Comparison of ENCODE assay signal across 8 cellular contexts in the genomic region with DNA sequence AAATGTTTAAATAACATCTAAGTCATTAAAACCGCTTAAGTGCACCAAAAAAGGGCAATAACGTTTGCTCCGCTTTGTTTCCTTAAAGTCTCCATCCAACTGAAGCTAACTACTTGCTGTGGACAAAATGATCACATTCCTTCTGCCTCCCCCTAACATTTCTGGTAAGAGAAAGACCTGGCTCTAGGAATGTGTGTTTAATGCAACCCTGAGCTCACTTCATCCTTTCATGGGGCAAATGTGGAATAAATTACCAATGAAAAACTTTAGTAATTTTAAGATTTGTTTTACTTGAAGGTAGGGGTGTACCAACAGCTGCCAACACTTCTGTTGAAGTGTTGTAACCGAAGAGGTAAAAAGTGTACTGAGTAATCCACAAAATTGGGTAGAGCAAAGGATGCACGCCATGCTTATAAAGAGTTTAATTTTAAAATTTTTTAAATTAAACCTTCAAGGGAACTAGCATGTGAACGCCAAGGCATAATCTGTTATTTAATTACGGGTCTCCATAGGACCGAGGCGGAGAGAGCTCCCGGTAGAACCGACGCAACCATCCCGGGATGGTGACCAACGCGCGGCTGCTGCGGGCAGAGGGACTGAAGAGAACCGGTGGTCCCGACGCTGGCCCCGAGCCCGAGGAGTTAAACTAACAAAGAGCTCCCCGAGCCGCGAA. TPM values are rescaled to one million over a fixed set of nuclear protein-coding genes. Genes with fewer than 3 reads are reported as not detected.
A peak's percentile ranks its signal among the peaks of the same experiment; 100 is the strongest.
DNase-seq lines count a peak whose midpoint lies in the region; ATAC-seq and TF ChIP-seq lines count a peak whose summit lies in the region.

No MANE protein-coding gene starts in this region.

- H3K27ac ChIP-seq in right cardiac atrium (ENCODE audit: low read length), result peak overlapping the region; percentile 96

- H3K9me3 Mint-ChIP-seq in Calu3 (ENCODE audit: low read depth, unreplicated experiment), result no peaks in the 10 kb centered on the region
- no peaks in the 10 kb centered on the region for H3K9me3 Mint-ChIP-seq in HFFc6
- H3K9me3 Mint-ChIP-seq in activated CD8-positive, alpha-beta T cell treated with anti-CD3 and anti-CD28 coated beads for 36 hours, result no peaks in the 10 kb centered on the region

- BruUV-seq in Calu3 (replicated peaks; lab: Mats Ljungman, UMichigan), result TSS peak; percentile 37

- H3K27me3 ChIP-seq in right cardiac atrium (ENCODE audit: control insufficient read depth, insufficient read depth), result no peaks in the 10 kb centered on the region
- H3K27me3 ChIP-seq in skeletal muscle satellite cell (ENCODE audit: control insufficient read depth, insufficient read depth, low read length), result no peaks in the 10 kb centered on the region

- H3K4me3 Mint-ChIP-seq in Calu3 (ENCODE audit: low read depth, unreplicated experiment) (peak overlapping the region; percentile 86), HFFc6 (peak overlapping the region; percentile 95)
- peak overlapping the region; percentile 82 for H3K4me3 Mint-ChIP-seq in activated CD8-positive, alpha-beta T cell treated with anti-CD3 and anti-CD28 coated beads for 36 hours

- peak overlapping the region; percentile 97 for H3K9ac ChIP-seq in skeletal muscle satellite cell (ENCODE audit: low read depth, low read length)

- TF ChIP-seq CTCF in Calu3 (IDR thresholded peaks at IDR 0.05; ENCODE audit: unreplicated experiment) (no peak), HFFc6 (IDR thresholded peaks at IDR 0.05) (no peak), GM13977 (IDR thresholded peaks at IDR 0.05; ENCODE audit: extremely low read depth, insufficient read depth, missing control alignments) (no peak)
- TF ChIP-seq CTCF in activated CD8-positive, alpha-beta T cell treated with anti-CD3 and anti-CD28 coated beads for 36 hours (IDR thresholded peaks at IDR 0.05), result no peak

- DNase-seq in Calu3 (no peak), HFFc6 (no peak), right cardiac atrium (peak in 1 of 3 donors; percentile 75), NCI-H1092 (lab: John Stamatoyannopoulos, UW) (no peak), COR-L47 (lab: John Stamatoyannopoulos, UW) (no peak), GM13977 (ENCODE audit: low spot score) (no peak)
- no peak for DNase-seq in activated CD8-positive, alpha-beta T cell treated with anti-CD3 and anti-CD28 coated beads for 36 hours

- intact Hi-C loops in Calu3 (cut with micrococcal nuclease; ENCODE audit: unreplicated experiment), result loop anchor here (2.0 kb wide), 1 partner anchor 125 kb away; no protein-coding TSS in a partner anchor
- intact Hi-C loops in activated CD8-positive, alpha-beta T cell treated with anti-CD3 and anti-CD28 coated beads for 36 hours (cut with micrococcal nuclease), result loop anchor here (2.0 to 5.0 kb wide), 3 partner anchors 51 to 121 kb away; partner anchors contain the start of gene GALM
- intact Hi-C loops in right cardiac atrium (cut with DNase I), result loop anchor here in 3 of 4 donors (5.0 kb wide), 2 partner anchors 66 to 121 kb away; partner anchors contain the start of gene GALM (in 1 of the 3)

- POLR2A ChIA-PET in activated CD8-positive, alpha-beta T cell treated with anti-CD3 and anti-CD28 coated beads for 36 hours (lab: Charles Lee), result interaction anchor here (0.7 to 14.6 kb wide), 11 partner anchors 11 to 145 kb away, joined by 3 to 209 read pairs (median 3); partner anchors contain the start of genes GALM and SRSF7

- CTCF ChIA-PET in Calu3 (lab: Charles Lee), result interaction anchor here (1.1 kb wide), 1 partner anchor 133 kb away, joined by 3 read pairs; no protein-coding TSS in a partner anchor
- CTCF ChIA-PET in activated CD8-positive, alpha-beta T cell treated with anti-CD3 and anti-CD28 coated beads for 36 hours (lab: Charles Lee), result interaction anchor here (0.7 to 10.2 kb wide), 20 partner anchors 13 to 150 kb away, joined by 3 to 168 read pairs (median 6); partner anchors contain the start of genes GALM and SRSF7

- H3K36me3 ChIP-seq in skeletal muscle satellite cell (ENCODE audit: insufficient read depth, low read length), result no peaks in the 10 kb centered on the region

- H3K4me3 ChIP-seq in right cardiac atrium (ENCODE audit: low read length) (peak overlapping the region; percentile 92), skeletal muscle satellite cell (ENCODE audit: low read length) (peak overlapping the region; percentile 94)

- no peaks in the 10 kb centered on the region for H3K27me3 Mint-ChIP-seq in Calu3 (ENCODE audit: unreplicated experiment)
- H3K27me3 Mint-ChIP-seq in HFFc6 (ENCODE audit: insufficient read depth), result no peaks in the 10 kb centered on the region; the same call in 1 of the 2 replicates
- H3K27me3 Mint-ChIP-seq in activated CD8-positive, alpha-beta T cell treated with anti-CD3 and anti-CD28 coated beads for 36 hours, result no peaks in the 10 kb centered on the region

- peak overlapping the region; percentile 77 for H3K4me2 ChIP-seq in skeletal muscle satellite cell (ENCODE audit: low read length)

- H3K4me1 Mint-ChIP-seq in Calu3 (ENCODE audit: low read depth, unreplicated experiment) (peaks cover 41% of the 10 kb centered on the region), HFFc6 (ENCODE audit: low read depth) (peaks cover 50% of the 10 kb centered on the region)
- H3K4me1 Mint-ChIP-seq in activated CD8-positive, alpha-beta T cell treated with anti-CD3 and anti-CD28 coated beads for 36 hours (ENCODE audit: low read depth), result peaks cover 49% of the 10 kb centered on the region

- under 1% methylated on average over 25 of the region's 25 CpGs for WGBS in right cardiac atrium

- ATAC-seq in activated CD8-positive, alpha-beta T cell treated with anti-CD3 and anti-CD28 coated beads for 36 hours, result no peak
- no peak for ATAC-seq in right cardiac atrium

- H3K27ac Mint-ChIP-seq in Calu3 (ENCODE audit: unreplicated experiment) (peak overlapping the region; percentile 75), HFFc6 (peak overlapping the region; percentile 86)
- peak overlapping the region; percentile 77 for H3K27ac Mint-ChIP-seq in activated CD8-positive, alpha-beta T cell treated with anti-CD3 and anti-CD28 coated beads for 36 hours

- H3K36me3 Mint-ChIP-seq in Calu3 (ENCODE audit: insufficient read depth, unreplicated experiment), result peaks cover 38% of the 10 kb centered on the region
- H3K36me3 Mint-ChIP-seq in HFFc6 (ENCODE audit: low read depth), result peaks cover 7% of the 10 kb centered on the region
- H3K36me3 Mint-ChIP-seq in activated CD8-positive, alpha-beta T cell treated with anti-CD3 and anti-CD28 coated beads for 36 hours (ENCODE audit: low read depth), result peaks cover 24% of the 10 kb centered on the region

- in situ Hi-C loops in GM13977 (cut with MboI; ENCODE audit: low pct_unique_long_range_greater_than_20kb, low sequenced_read_pairs, unreplicated experiment), result no loop called here

- H3K4me1 ChIP-seq in right cardiac atrium (ENCODE audit: control insufficient read depth, insufficient read depth, low read length), result peaks cover 3% of the 10 kb centered on the region
- H3K4me1 ChIP-seq in skeletal muscle satellite cell (ENCODE audit: control insufficient read depth, insufficient read depth, low read length), result peaks cover 26% of the 10 kb centered on the region

- H3K9me3 ChIP-seq in right cardiac atrium (ENCODE audit: control insufficient read depth, low read length) (no peaks in the 10 kb centered on the region), skeletal muscle satellite cell (replicated peaks; ENCODE audit: low read length) (no peaks in the 10 kb centered on the region)

RNA-seq across cellular contexts. Expression of gene HNRNPLL, which starts 1.1 kb away (rescaled TPM):
- 47.6 and 51.3 TPM in 2 replicates for total RNA-seq in Calu3 (2022)
- total RNA-seq in HFFc6 (2021; fragmentation: NEBNext Ultra II Directional; extraction: Animal tissue kit (Norgen Biotek cat#: 25700)), result 10 to 100 TPM; 45.5 to 57.5 (median 50.2) TPM
- total RNA-seq in activated CD8-positive, alpha-beta T cell treated with anti-CD3 and anti-CD28 coated beads for 36 hours, result 10 to 100 TPM; 54.9 to 55.3 TPM
- 10 to 100 TPM; 33.3 to 38.7 (median 34.9) TPM for total RNA-seq in right cardiac atrium
- 11.3 TPM for polyA plus RNA-seq in right cardiac atrium
- 26.1 and 32.8 TPM in 2 replicates for total RNA-seq in skeletal muscle satellite cell (2012; rRNA removed)
